ENCODE assay signal across 8 cellular contexts in genomic region chr7:56373314-56373713, GRCh38.
A peak's percentile ranks its signal among the peaks of the same experiment; 100 is the strongest.
DNase-seq lines count a peak whose midpoint lies in the region; ATAC-seq and TF ChIP-seq lines count a peak whose summit lies in the region.
"Not testable (repeated sequence)": the region's sequence is repeated elsewhere in the genome, so short reads cannot be mapped to it uniquely, and the experiment has no call there.

No MANE protein-coding gene starts in this region.

- DNase-seq in Ammon's horn (ENCODE audit: low spot score) (peak; percentile 78), coronary artery (ENCODE audit: low spot score) (peak; percentile 86), left cardiac atrium (peak; percentile 87), nephron progenitor cell (peak; percentile 62)
- not testable (repeated sequence) for DNase-seq in LNCaP clone FGC (ENCODE audit: low read depth)
- DNase-seq in activated CD4-positive, alpha-beta T cell treated with anti-CD3 and anti-CD28 coated beads for 36 hours, result peak; percentile 59
- DNase-seq in activated T-helper 9 cell treated with anti-CD3 and anti-CD28 coated beads, Interleukin-2, amount 50 U/mL, for 16 hours (ENCODE audit: low read depth), result peak; percentile 60
- DNase-seq in stimulated activated CD8-positive, alpha-beta memory T cell treated with anti-CD3 and anti-CD28 coated beads, Interleukin-2, amount 100 ng/mL, for 1 hour (ENCODE audit: low read depth in 2 of 2), result peak; percentile 6 to 44

- not testable (repeated sequence) for H3K4me3 ChIP-seq in LNCaP clone FGC (ENCODE audit: low read depth, low read length); coronary artery

- H3K27ac Mint-ChIP-seq in activated CD4-positive, alpha-beta T cell treated with anti-CD3 and anti-CD28 coated beads for 36 hours; nephron progenitor cell: not testable (repeated sequence)

- H3K27ac ChIP-seq in coronary artery, result not testable (repeated sequence)

- not testable (repeated sequence) for H3K4me1 Mint-ChIP-seq in activated CD4-positive, alpha-beta T cell treated with anti-CD3 and anti-CD28 coated beads for 36 hours; nephron progenitor cell

- not testable (repeated sequence) for ATAC-seq in activated CD4-positive, alpha-beta T cell treated with anti-CD3 and anti-CD28 coated beads for 36 hours; left cardiac atrium

- intact Hi-C loops in activated CD4-positive, alpha-beta T cell treated with anti-CD3 and anti-CD28 coated beads for 36 hours (cut with DNase I, micrococcal nuclease); left cardiac atrium (cut with DNase I): not testable (repeated sequence)

- not testable (repeated sequence) for H3K9me3 Mint-ChIP-seq in activated CD4-positive, alpha-beta T cell treated with anti-CD3 and anti-CD28 coated beads for 36 hours (ENCODE audit: low read depth)
- peaks cover 25% of the 10 kb centered on the region for H3K9me3 Mint-ChIP-seq in nephron progenitor cell

- H3K36me3 Mint-ChIP-seq in activated CD4-positive, alpha-beta T cell treated with anti-CD3 and anti-CD28 coated beads for 36 hours (ENCODE audit: low read depth); nephron progenitor cell (ENCODE audit: low read depth): not testable (repeated sequence)

- TF ChIP-seq CTCF in LNCaP clone FGC (IDR thresholded peaks at IDR 0.05; ENCODE audit: control insufficient read depth, extremely low read depth, insufficient read depth), result 0 out of 2 replicates have a peak, but pooled peaks have one; percentile 10
- not testable (repeated sequence) for TF ChIP-seq CTCF in coronary artery (IDR thresholded peaks at IDR 0.05); nephron progenitor cell (IDR thresholded peaks at IDR 0.05)

- POLR2A ChIA-PET in activated CD4-positive, alpha-beta T cell treated with anti-CD3 and anti-CD28 coated beads for 36 hours (lab: Charles Lee), result not testable (repeated sequence)

- H3K27me3 Mint-ChIP-seq in activated CD4-positive, alpha-beta T cell treated with anti-CD3 and anti-CD28 coated beads for 36 hours; nephron progenitor cell (ENCODE audit: low read depth, poor library complexity): not testable (repeated sequence)

- CTCF ChIA-PET in activated CD4-positive, alpha-beta T cell treated with anti-CD3 and anti-CD28 coated beads for 36 hours (lab: Charles Lee), result not testable (repeated sequence)

- H3K4me3 Mint-ChIP-seq in activated CD4-positive, alpha-beta T cell treated with anti-CD3 and anti-CD28 coated beads for 36 hours; nephron progenitor cell: not testable (repeated sequence)
